ENCODE assay signal across 8 cellular contexts in genomic region chr15:98866503-98866902, GRCh38.
DNase-seq lines count a peak whose midpoint lies in the region; ATAC-seq, FAIRE-seq and TF ChIP-seq lines count a peak whose summit lies in the region.

No MANE protein-coding gene starts in this region.

- no peak for TF ChIP-seq POLR2A in ovary (IDR thresholded peaks at IDR 0.05)

- DNase-seq in GM06990 (ENCODE audit: extremely low read depth, insufficient read length) (no peak), RCC 7860 (ENCODE audit: low spot score) (peak; percentile 35), epithelial cell of prostate (ENCODE audit: low read depth, low spot score) (no peak), ovary (peak in 2 of 5 donors; percentile 50), NCI-H69 (lab: John Stamatoyannopoulos, UW) (no peak), GM19239 (ENCODE audit: insufficient read length, low spot score) (no peak)

- peaks cover 22% of the 10 kb centered on the region for H3K4me1 ChIP-seq in ovary (ENCODE audit: insufficient read depth)

- WGBS in ovary, 3 donors: 2 to 7% (median 7%) methylated on average over 11 of the region's 11 CpGs

- no peak for TF ChIP-seq EP300 in ovary (IDR thresholded peaks at IDR 0.05)

- FAIRE-seq in RCC 7860 (lab: Jason Lieb, UNC) (no peak), GM19239 (lab: Jason Lieb, UNC) (no peak)

- TF ChIP-seq CTCF in GM06990 (IDR thresholded peaks at IDR 0.05; ENCODE audit: insufficient read depth, low read length, poor library complexity, severe bottlenecking): no peak
- TF ChIP-seq CTCF in ovary (IDR thresholded peaks at IDR 0.05): no peak

- H3K27me3 ChIP-seq in GM06990 (replicated peaks; ENCODE audit: control insufficient read depth, insufficient read depth, low read length) (no peaks in the 10 kb centered on the region), ovary (no peaks in the 10 kb centered on the region)

- intact Hi-C loops in ovary (cut with DNase I): loop anchor here in 1 of 4 donors (10.0 kb wide), 1 partner anchor 208 kb away; no protein-coding TSS in a partner anchor

- H3K36me3 ChIP-seq in GM06990 (ENCODE audit: control insufficient read depth, insufficient read depth, low read length) (no peaks in the 10 kb centered on the region), ovary (no peaks in the 10 kb centered on the region)

- H3K4me3 ChIP-seq in GM06990 (replicated peaks; ENCODE audit: low read depth, low read length) (peak overlapping the region; percentile 50), ovary (peak overlapping the region; percentile 31)

- no peaks in the 10 kb centered on the region for H3K9me3 ChIP-seq in ovary

- peak overlapping the region; percentile 81 for H3K27ac ChIP-seq in epithelial cell of prostate
- peak overlapping the region; percentile 43 to 69 for H3K27ac ChIP-seq in ovary

- ATAC-seq in HG02938 (IDR thresholded peaks at IDR 0.05; ENCODE audit: unreplicated experiment) (no peak), GM21526 (IDR thresholded peaks at IDR 0.05; ENCODE audit: low FRiP score, unreplicated experiment) (no peak)
